Comparison of ENCODE assay signal across 25 cellular contexts in genomic region chr10:32017044-32017443, GRCh38.
"Had no signal": no experiment of that assay in that cellular context is flagged by ENCODE, and none has a peak within 500 bp of the region (broad histone marks: within the 10 kb centered on the region; RNA-seq: fewer than 3 reads in every experiment).

No MANE protein-coding gene starts in this region.

- H3K27me3 ChIP-seq: ascending aorta, brain microvascular endothelial cell, gastroesophageal sphincter, testis, vagina had no signal

- ATAC-seq: activated CD8-positive, alpha-beta T cell treated with anti-CD3 and anti-CD28 coated beads, Interleukin-2, amount 10 ng/mL, durations not matched to agents 7 days and 5 days; gastroesophageal sphincter; left cardiac atrium; stimulated activated naive B cell treated with anti-CD40 and anti-IgM and Interleukin-4, amounts not matched to agents 10 μg/mL and 1 μg/mL and 100 μg/mL, for 72 hours had no signal

- H3K9me3 Mint-ChIP-seq: activated naive CD4-positive, alpha-beta T cell treated with anti-CD3 and anti-CD28 coated beads, Interleukin-2, amount 50 U/mL, for 24 hours; activated T-helper 1 cell treated with anti-CD3 and anti-CD28 coated beads, Interleukin-12 subunit alpha, Interleukin-12 subunit beta, Interleukin-2, Interleukin-4 antibody, amounts not matched to agents 30 ng/mL and 10 ng/mL and 1 ng/mL, durations not matched to agents 14 hours and 24 hours and 36 hours; central memory CD8-positive, alpha-beta T cell; endodermal cell; nephron progenitor cell; stimulated activated naive B cell treated with anti-CD40 and anti-IgM and Interleukin-4, amounts not matched to agents 10 μg/mL and 1 μg/mL and 100 μg/mL, for 72 hours had no signal

- DNase-seq: activated CD4-positive, alpha-beta T cell treated with anti-CD3 and anti-CD28 coated beads, Interleukin-2, amount 50 U/mL, for 1 hour; activated CD4-positive, CD25-positive, alpha-beta regulatory T cell; activated CD8-positive, alpha-beta T cell treated with anti-CD3 and anti-CD28 coated beads, Interleukin-2, amount 10 ng/mL, durations not matched to agents 7 days and 5 days; activated gamma-delta T cell; brain microvascular endothelial cell; endodermal cell; head of caudate nucleus; islet precursor cell; left cardiac atrium; nephron progenitor cell; occipital lobe; retina; stimulated activated CD4-positive, alpha-beta T cell treated with anti-CD3 and anti-CD28 coated beads, Interleukin-2, amount 100 ng/mL, for 48 hours; stimulated activated CD8-positive, alpha-beta memory T cell treated with anti-CD3 and anti-CD28 coated beads, Interleukin-4, amount 100 ng/mL, for 48 hours; stimulated activated naive B cell treated with anti-CD40 and anti-IgM and Interleukin-4, amounts not matched to agents 10 μg/mL and 1 μg/mL and 100 μg/mL, for 72 hours; testis; trophoblast cell had no signal

- H3K27ac ChIP-seq: ascending aorta, brain microvascular endothelial cell, coronary artery, epithelial cell of prostate, gastroesophageal sphincter, testis, vagina had no signal

- H3K4me3 ChIP-seq: ascending aorta, coronary artery, gastroesophageal sphincter, testis, vagina had no signal

- H3K4me1 Mint-ChIP-seq: activated naive CD4-positive, alpha-beta T cell treated with anti-CD3 and anti-CD28 coated beads, Interleukin-2, amount 50 U/mL, for 24 hours; endodermal cell; nephron progenitor cell had no signal

- H3K27ac Mint-ChIP-seq: activated CD8-positive, alpha-beta T cell treated with anti-CD3 and anti-CD28 coated beads, Interleukin-2, amount 10 ng/mL, durations not matched to agents 7 days and 5 days; activated naive CD4-positive, alpha-beta T cell treated with anti-CD3 and anti-CD28 coated beads, Interleukin-2, amount 50 U/mL, for 24 hours; activated T-helper 1 cell treated with anti-CD3 and anti-CD28 coated beads, Interleukin-12 subunit alpha, Interleukin-12 subunit beta, Interleukin-2, Interleukin-4 antibody, amounts not matched to agents 30 ng/mL and 10 ng/mL and 1 ng/mL, durations not matched to agents 14 hours and 24 hours and 36 hours; endodermal cell; nephron progenitor cell; stimulated activated naive B cell treated with anti-CD40 and anti-IgM and Interleukin-4, amounts not matched to agents 10 μg/mL and 1 μg/mL and 100 μg/mL, for 72 hours had no signal

- H3K27me3 Mint-ChIP-seq: activated naive CD4-positive, alpha-beta T cell treated with anti-CD3 and anti-CD28 coated beads, Interleukin-2, amount 50 U/mL, for 24 hours; central memory CD8-positive, alpha-beta T cell; stimulated activated naive B cell treated with anti-CD40 and anti-IgM and Interleukin-4, amounts not matched to agents 10 μg/mL and 1 μg/mL and 100 μg/mL, for 72 hours had no signal

- H3K4me1 ChIP-seq: ascending aorta, testis, vagina had no signal

- H3K4me3 Mint-ChIP-seq: activated CD8-positive, alpha-beta T cell treated with anti-CD3 and anti-CD28 coated beads, Interleukin-2, amount 10 ng/mL, durations not matched to agents 7 days and 5 days; activated naive CD4-positive, alpha-beta T cell treated with anti-CD3 and anti-CD28 coated beads, Interleukin-2, amount 50 U/mL, for 24 hours; activated T-helper 1 cell treated with anti-CD3 and anti-CD28 coated beads, Interleukin-12 subunit alpha, Interleukin-12 subunit beta, Interleukin-2, Interleukin-4 antibody, amounts not matched to agents 30 ng/mL and 10 ng/mL and 1 ng/mL, durations not matched to agents 14 hours and 24 hours and 36 hours; central memory CD8-positive, alpha-beta T cell; endodermal cell; nephron progenitor cell; stimulated activated naive B cell treated with anti-CD40 and anti-IgM and Interleukin-4, amounts not matched to agents 10 μg/mL and 1 μg/mL and 100 μg/mL, for 72 hours had no signal

- H3K9me3 ChIP-seq: ascending aorta, gastroesophageal sphincter, testis, vagina had no signal
